In the genomic region with DNA sequence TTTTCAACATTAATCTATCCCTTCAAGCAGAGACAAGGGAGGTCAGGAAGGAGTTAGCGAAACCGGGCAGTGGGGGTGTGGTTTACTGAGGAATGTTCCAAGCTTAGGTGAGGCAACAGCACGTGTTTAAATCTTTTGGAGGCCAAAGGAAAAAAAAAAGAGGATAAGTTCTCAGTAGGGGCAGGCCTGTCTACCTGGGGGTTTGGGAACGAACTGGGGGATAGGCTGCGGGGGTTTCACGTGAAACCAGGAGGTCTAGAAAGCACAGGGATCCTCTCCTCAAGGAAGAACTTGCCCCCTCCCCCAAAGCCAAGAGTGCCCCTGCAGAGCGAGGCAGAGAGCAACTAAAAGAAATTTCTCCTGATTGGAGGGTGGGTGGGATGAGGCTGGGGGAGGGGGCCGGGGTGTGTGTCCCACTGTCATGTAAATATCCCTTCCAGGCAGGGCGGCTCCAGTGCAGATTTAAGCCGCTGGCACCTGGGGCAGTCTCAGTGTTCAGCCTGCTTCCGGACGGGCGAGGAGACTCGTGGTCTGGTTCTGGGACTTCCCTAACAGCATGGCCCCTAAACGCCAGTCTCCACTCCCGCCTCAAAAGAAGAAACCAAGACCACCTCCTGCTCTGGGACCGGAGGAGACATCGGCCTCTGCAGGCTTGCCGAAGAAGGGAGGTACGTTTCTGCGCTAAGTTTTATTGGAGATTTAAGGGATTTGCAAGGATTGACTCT, we compare ENCODE assay signal across 8 cellular contexts. TPM values are rescaled to one million over a fixed set of nuclear protein-coding genes. Genes with fewer than 3 reads are reported as not detected.
DNase-seq lines count a peak whose midpoint lies in the region; ATAC-seq and TF ChIP-seq lines count a peak whose summit lies in the region.

No MANE protein-coding gene starts in this region.

- POLR2A ChIA-PET in A673 (lab: Charles Lee; ENCODE audit: low non-redundant PET): interaction anchor here (0.5 to 0.7 kb wide), 2 partner anchors 10 to 92 kb away, joined by 5 to 9 read pairs; no protein-coding TSS in a partner anchor
- POLR2A ChIA-PET in activated naive CD8-positive, alpha-beta T cell treated with anti-CD3 and anti-CD28 coated beads, Interleukin-2, amount 10 ng/mL, durations not matched to agents 7 days and 5 days (lab: Charles Lee): interaction anchor here (0.6 to 2.9 kb wide), 18 partner anchors 8 to 199 kb away, joined by 3 to 15 read pairs (median 5); a partner anchor contains a TSS

- no peaks in the 10 kb centered on the region for H3K9me3 Mint-ChIP-seq in activated naive CD8-positive, alpha-beta T cell treated with anti-CD3 and anti-CD28 coated beads, Interleukin-2, amount 10 ng/mL, durations not matched to agents 7 days and 5 days

- DNase-seq in A673 (ENCODE audit: low spot score) (peak; percentile 75), NCI-H146 treated with DMSO at 0.1 percent for 48 hours (lab: John Stamatoyannopoulos, UW; ENCODE audit: unreplicated experiment) (peak; percentile 34), iPS DF 4.7 (ENCODE audit: extremely low read depth, low spot score) (peak; percentile 85), sigmoid colon (no peak), OCI-M2 (lab: John Stamatoyannopoulos, UW; ENCODE audit: unreplicated experiment) (no peak)
- no peak for DNase-seq in activated naive CD8-positive, alpha-beta T cell treated with anti-CD3 and anti-CD28 coated beads, Interleukin-2, amount 10 ng/mL, durations not matched to agents 7 days and 5 days

- ATAC-seq in activated naive CD8-positive, alpha-beta T cell treated with anti-CD3 and anti-CD28 coated beads, Interleukin-2, amount 10 ng/mL, durations not matched to agents 7 days and 5 days (ENCODE audit: low read depth): no peak
- ATAC-seq in HG03521 (IDR thresholded peaks at IDR 0.05; ENCODE audit: unreplicated experiment): no peak

- TF ChIP-seq EP300 in sigmoid colon (IDR thresholded peaks at IDR 0.05): no peak

- H3K4me1 Mint-ChIP-seq in activated naive CD8-positive, alpha-beta T cell treated with anti-CD3 and anti-CD28 coated beads, Interleukin-2, amount 10 ng/mL, durations not matched to agents 7 days and 5 days: peaks cover 44% of the 10 kb centered on the region

- TF ChIP-seq CTCF in A673 (conservative IDR thresholded peaks at IDR 0.05; ENCODE audit: low read depth, low read length) (no peak), GM12872 (IDR thresholded peaks at IDR 0.05; ENCODE audit: insufficient read depth, low read depth, low read length) (0 out of 3 replicates have a peak, but pooled peaks have one; percentile 6), sigmoid colon (IDR thresholded peaks at IDR 0.05) (no peak)

- peak overlapping the region; percentile 99 for H3K27ac Mint-ChIP-seq in activated naive CD8-positive, alpha-beta T cell treated with anti-CD3 and anti-CD28 coated beads, Interleukin-2, amount 10 ng/mL, durations not matched to agents 7 days and 5 days

- H3K4me1 ChIP-seq in A673 (ENCODE audit: insufficient read depth, low read length, poor library complexity, severe bottlenecking) (peaks cover 20% of the 10 kb centered on the region), sigmoid colon (peaks cover 0 to 27% (median 21%) of the 10 kb centered on the region in 4 donors)

- H3K27ac ChIP-seq in A673 (ENCODE audit: low read depth, low read length, poor library complexity, severe bottlenecking) (peak overlapping the region; percentile 71), sigmoid colon (peak overlapping the region; percentile 50 to 72 (median 64))

- no peaks in the 10 kb centered on the region for H3K9me3 ChIP-seq in A673 (ENCODE audit: low read depth, low read length, poor library complexity, severe bottlenecking)
- no peaks in the 10 kb centered on the region for H3K9me3 ChIP-seq in sigmoid colon

- peaks cover 8% of the 10 kb centered on the region for H3K36me3 Mint-ChIP-seq in activated naive CD8-positive, alpha-beta T cell treated with anti-CD3 and anti-CD28 coated beads, Interleukin-2, amount 10 ng/mL, durations not matched to agents 7 days and 5 days

- H3K4me3 ChIP-seq in A673 (ENCODE audit: low read depth, low read length, poor library complexity, severe bottlenecking) (peak overlapping the region; percentile 55), sigmoid colon (peak overlapping the region; percentile 29 to 55 (median 50))

- no TSS peak for BruUV-seq in A673 (replicated peaks; lab: Mats Ljungman, UMichigan)

- 2 to 3% methylated on average over 21 of the region's 21 CpGs for WGBS in sigmoid colon, 2 donors

- no peak for TF ChIP-seq POLR2A in sigmoid colon (IDR thresholded peaks at IDR 0.05)

- H3K4me3 Mint-ChIP-seq in activated naive CD8-positive, alpha-beta T cell treated with anti-CD3 and anti-CD28 coated beads, Interleukin-2, amount 10 ng/mL, durations not matched to agents 7 days and 5 days: peak overlapping the region; percentile 100

- H3K27me3 ChIP-seq in A673 (replicated peaks; ENCODE audit: insufficient read depth, low read depth, low read length, poor library complexity): no peaks in the 10 kb centered on the region
- no peaks in the 10 kb centered on the region for H3K27me3 ChIP-seq in sigmoid colon

- no peaks in the 10 kb centered on the region for H3K27me3 Mint-ChIP-seq in activated naive CD8-positive, alpha-beta T cell treated with anti-CD3 and anti-CD28 coated beads, Interleukin-2, amount 10 ng/mL, durations not matched to agents 7 days and 5 days

- H3K36me3 ChIP-seq in A673 (ENCODE audit: insufficient read depth, low read length, poor library complexity, severe bottlenecking) (no peaks in the 10 kb centered on the region), sigmoid colon (no peaks in the 10 kb centered on the region)

- intact Hi-C loops in A673 (cut with micrococcal nuclease; ENCODE audit: unreplicated experiment): no loop called here
- intact Hi-C loops in sigmoid colon (cut with DNase I): no loop called here

- CTCF ChIA-PET in A673 (lab: Charles Lee): interaction anchor here (0.5 kb wide), 2 partner anchors 38 to 1107 kb away, joined by 3 to 4 read pairs; no protein-coding TSS in a partner anchor

RNA-seq across cellular contexts. Expression of a gene that starts 5.5 kb away (rescaled TPM):
- total RNA-seq in A673 (2021) (942 and 1,009 TPM in 2 replicates), sigmoid colon (100 to 1,000 TPM; 182 to 195 (median 187) TPM)
- total RNA-seq in activated naive CD8-positive, alpha-beta T cell treated with anti-CD3 and anti-CD28 coated beads, Interleukin-2, amount 10 ng/mL, durations not matched to agents 7 days and 5 days: 100 to 1,000 TPM; 411 to 415 TPM
- 100 to 1,000 TPM in 2 of 3 donors, 10 to 100 TPM in 1; 77.2 to 172 (median 114) TPM for polyA plus RNA-seq in sigmoid colon

RNA-seq across cellular contexts. Expression of a gene that starts 18.8 kb away (rescaled TPM):
- total RNA-seq in A673 (2021): 12.3 and 21.5 TPM in 2 replicates
- total RNA-seq in activated naive CD8-positive, alpha-beta T cell treated with anti-CD3 and anti-CD28 coated beads, Interleukin-2, amount 10 ng/mL, durations not matched to agents 7 days and 5 days: 1 to 10 TPM; 7.4 to 9.6 TPM
- 1 to 10 TPM; 1.6 to 5.5 (median 3.1) TPM for total RNA-seq in sigmoid colon
- polyA plus RNA-seq in sigmoid colon: 1 to 10 TPM; 1.6 to 7.2 (median 1.8) TPM

RNA-seq across cellular contexts. Expression of a gene that starts 26.9 kb away (rescaled TPM):
- 135 TPM in 2 replicates for total RNA-seq in A673 (2021)
- 10 to 100 TPM; 37.7 to 40.4 TPM for total RNA-seq in activated naive CD8-positive, alpha-beta T cell treated with anti-CD3 and anti-CD28 coated beads, Interleukin-2, amount 10 ng/mL, durations not matched to agents 7 days and 5 days
- total RNA-seq in sigmoid colon: 10 to 100 TPM; 21.6 to 33.0 (median 27.0) TPM
- polyA plus RNA-seq in sigmoid colon: 10 to 100 TPM; 39.6 to 87.4 (median 43.9) TPM

RNA-seq across cellular contexts. Expression of a gene that starts 40.4 kb away (rescaled TPM):
- total RNA-seq in A673 (2021): 32.6 and 35.2 TPM in 2 replicates
- total RNA-seq in activated naive CD8-positive, alpha-beta T cell treated with anti-CD3 and anti-CD28 coated beads, Interleukin-2, amount 10 ng/mL, durations not matched to agents 7 days and 5 days: 10 to 100 TPM; 64.1 to 68.9 TPM
- 10 to 100 TPM; 13.3 to 46.2 (median 15.3) TPM for total RNA-seq in sigmoid colon
- 100 to 1,000 TPM in 1 of 3 donors, 10 to 100 TPM in 2; 72.6 to 123 (median 73.9) TPM for polyA plus RNA-seq in sigmoid colon

Comparison
In these comparisons a context has a peak if more than half of its experiments do, and no peak if none do; other contexts are left out.
1. DNase-seq: peak in A673 (single experiment), NCI-H146 treated with DMSO at 0.1 percent for 48 hours (single experiment) and iPS DF 4.7 (single experiment); none in activated naive CD8-positive, alpha-beta T cell treated with anti-CD3 and anti-CD28 coated beads, Interleukin-2, amount 10 ng/mL, durations not matched to agents 7 days and 5 days (single experiment), sigmoid colon (single experiment) and OCI-M2 (single experiment).